Comparison of ENCODE assay signal across 9 cellular contexts in the genomic region with DNA sequence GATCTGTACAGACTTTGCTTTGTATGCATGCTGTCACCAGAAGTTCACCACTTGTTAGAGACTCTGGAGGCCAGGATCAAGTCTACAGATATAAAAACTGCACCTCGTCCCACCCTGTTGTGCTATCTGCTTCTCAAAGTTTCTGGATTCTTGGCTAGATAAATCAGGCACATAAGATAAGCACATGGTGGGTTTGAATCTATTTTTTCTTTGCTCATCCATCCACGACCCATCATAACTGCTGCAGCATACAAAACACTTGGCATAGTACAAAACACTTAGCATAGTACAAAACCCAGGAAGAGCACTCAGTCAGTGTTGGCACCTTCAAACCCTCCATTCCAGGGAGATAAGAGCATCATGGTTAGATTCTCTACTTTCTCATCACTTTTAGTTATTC. TPM values are rescaled to one million over a fixed set of nuclear protein-coding genes. Genes with fewer than 3 reads are reported as not detected.
"Had no signal": no experiment of that assay in that cellular context is flagged by ENCODE, and none has a peak within 500 bp of the region (broad histone marks: within the 10 kb centered on the region; RNA-seq: fewer than 3 reads in every experiment).

No MANE protein-coding gene starts in this region.

- DNase-seq: GOT3, H7, HFFc6, KG1 had no signal

- H3K36me3 ChIP-seq: HAP-1 had no signal

- H3K27ac ChIP-seq: HL-60 had no signal

- H3K9me3 Mint-ChIP-seq: HFFc6 had no signal

- H3K4me3 Mint-ChIP-seq: HFFc6 had no signal

- H3K4me3 ChIP-seq: HAP-1, K562 had no signal

- H3K9me3 ChIP-seq: HAP-1 had no signal

- ATAC-seq: HCT116, HepG2, K562 had no signal

RNA-seq across cellular contexts. Expression of a gene that starts 42.4 kb away (rescaled TPM):
- total RNA-seq: K562 had no signal
- polyA plus RNA-seq: K562 had no signal
